In the genomic region with DNA sequence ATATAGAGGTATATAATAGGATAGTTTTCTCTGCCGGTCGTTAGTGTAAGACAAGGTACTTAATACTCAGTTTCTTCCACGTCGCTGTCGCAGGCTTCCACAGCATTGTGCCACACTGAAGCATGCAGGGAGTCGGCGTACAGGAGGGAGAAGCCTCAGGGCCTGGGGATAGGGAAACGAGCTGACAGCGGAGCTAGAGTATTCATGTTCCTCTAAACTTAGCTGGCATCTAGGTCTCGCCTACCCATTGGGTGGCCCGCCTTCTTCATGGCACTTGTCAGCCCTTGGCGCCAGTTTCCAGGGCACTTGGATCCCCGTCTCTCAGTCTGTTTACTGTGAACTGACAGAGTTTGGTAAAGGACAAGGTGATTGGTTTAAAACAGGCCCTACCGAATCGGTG, we compare ENCODE assay signal across 1 cellular context.
TF ChIP-seq lines count a peak whose summit lies in the region.

No MANE protein-coding gene starts in this region.

TF ChIP-seq in GM23338, 12 proteins besides CTCF, POLR2A, EP300 and RAD21 (continued from another document):
- TF ChIP-seq, protein P1, sequence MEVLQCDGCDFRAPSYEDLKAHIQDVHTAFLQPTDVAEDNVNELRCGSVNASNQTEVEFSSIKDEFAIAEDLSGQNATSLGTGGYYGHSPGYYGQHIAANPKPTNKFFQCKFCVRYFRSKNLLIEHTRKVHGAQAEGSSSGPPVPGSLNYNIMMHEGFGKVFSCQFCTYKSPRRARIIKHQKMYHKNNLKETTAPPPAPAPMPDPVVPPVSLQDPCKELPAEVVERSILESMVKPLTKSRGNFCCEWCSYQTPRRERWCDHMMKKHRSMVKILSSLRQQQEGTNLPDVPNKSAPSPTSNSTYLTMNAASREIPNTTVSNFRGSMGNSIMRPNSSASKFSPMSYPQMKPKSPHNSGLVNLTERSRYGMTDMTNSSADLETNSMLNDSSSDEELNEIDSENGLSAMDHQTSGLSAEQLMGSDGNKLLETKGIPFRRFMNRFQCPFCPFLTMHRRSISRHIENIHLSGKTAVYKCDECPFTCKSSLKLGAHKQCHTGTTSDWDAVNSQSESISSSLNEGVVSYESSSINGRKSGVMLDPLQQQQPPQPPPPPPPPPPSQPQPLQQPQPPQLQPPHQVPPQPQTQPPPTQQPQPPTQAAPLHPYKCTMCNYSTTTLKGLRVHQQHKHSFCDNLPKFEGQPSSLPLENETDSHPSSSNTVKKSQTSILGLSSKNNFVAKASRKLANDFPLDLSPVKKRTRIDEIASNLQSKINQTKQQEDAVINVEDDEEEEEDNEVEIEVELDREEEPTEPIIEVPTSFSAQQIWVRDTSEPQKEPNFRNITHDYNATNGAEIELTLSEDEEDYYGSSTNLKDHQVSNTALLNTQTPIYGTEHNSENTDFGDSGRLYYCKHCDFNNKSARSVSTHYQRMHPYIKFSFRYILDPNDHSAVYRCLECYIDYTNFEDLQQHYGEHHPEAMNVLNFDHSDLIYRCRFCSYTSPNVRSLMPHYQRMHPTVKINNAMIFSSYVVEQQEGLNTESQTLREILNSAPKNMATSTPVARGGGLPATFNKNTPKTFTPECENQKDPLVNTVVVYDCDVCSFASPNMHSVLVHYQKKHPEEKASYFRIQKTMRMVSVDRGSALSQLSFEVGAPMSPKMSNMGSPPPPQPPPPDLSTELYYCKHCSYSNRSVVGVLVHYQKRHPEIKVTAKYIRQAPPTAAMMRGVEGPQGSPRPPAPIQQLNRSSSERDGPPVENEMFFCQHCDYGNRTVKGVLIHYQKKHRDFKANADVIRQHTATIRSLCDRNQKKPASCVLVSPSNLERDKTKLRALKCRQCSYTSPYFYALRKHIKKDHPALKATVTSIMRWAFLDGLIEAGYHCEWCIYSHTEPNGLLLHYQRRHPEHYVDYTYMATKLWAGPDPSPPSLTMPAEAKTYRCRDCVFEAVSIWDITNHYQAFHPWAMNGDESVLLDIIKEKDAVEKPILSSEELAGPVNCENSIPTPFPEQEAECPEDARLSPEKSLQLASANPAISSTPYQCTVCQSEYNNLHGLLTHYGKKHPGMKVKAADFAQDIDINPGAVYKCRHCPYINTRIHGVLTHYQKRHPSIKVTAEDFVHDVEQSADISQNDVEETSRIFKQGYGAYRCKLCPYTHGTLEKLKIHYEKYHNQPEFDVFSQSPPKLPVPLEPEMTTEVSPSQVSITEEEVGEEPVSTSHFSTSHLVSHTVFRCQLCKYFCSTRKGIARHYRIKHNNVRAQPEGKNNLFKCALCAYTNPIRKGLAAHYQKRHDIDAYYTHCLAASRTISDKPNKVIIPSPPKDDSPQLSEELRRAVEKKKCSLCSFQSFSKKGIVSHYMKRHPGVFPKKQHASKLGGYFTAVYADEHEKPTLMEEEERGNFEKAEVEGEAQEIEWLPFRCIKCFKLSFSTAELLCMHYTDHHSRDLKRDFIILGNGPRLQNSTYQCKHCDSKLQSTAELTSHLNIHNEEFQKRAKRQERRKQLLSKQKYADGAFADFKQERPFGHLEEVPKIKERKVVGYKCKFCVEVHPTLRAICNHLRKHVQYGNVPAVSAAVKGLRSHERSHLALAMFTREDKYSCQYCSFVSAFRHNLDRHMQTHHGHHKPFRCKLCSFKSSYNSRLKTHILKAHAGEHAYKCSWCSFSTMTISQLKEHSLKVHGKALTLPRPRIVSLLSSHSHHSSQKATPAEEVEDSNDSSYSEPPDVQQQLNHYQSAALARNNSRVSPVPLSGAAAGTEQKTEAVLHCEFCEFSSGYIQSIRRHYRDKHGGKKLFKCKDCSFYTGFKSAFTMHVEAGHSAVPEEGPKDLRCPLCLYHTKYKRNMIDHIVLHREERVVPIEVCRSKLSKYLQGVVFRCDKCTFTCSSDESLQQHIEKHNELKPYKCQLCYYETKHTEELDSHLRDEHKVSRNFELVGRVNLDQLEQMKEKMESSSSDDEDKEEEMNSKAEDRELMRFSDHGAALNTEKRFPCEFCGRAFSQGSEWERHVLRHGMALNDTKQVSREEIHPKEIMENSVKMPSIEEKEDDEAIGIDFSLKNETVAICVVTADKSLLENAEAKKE (CRISPR knock-in tag; IDR thresholded peaks at IDR 0.05), result no peak
- TF ChIP-seq STAT1 (IDR thresholded peaks at IDR 0.05; ENCODE audit: unreplicated experiment) (no peak), JUNB (IDR thresholded peaks at IDR 0.05; ENCODE audit: unreplicated experiment) (no peak), ZNF114 (CRISPR knock-in tag; IDR thresholded peaks at IDR 0.05) (no peak), REST (IDR thresholded peaks at IDR 0.05; ENCODE audit: unreplicated experiment) (no peak), ZNF331 (CRISPR knock-in tag; IDR thresholded peaks at IDR 0.05; ENCODE audit: low read depth) (no peak), CREB1 (CRISPR knock-in tag; IDR thresholded peaks at IDR 0.05; ENCODE audit: low read depth) (no peak), EZH2 (IDR thresholded peaks at IDR 0.05; ENCODE audit: low read depth, unreplicated experiment) (no peak)
